15 cellular contexts compared by ENCODE assay signal in the genomic region with DNA sequence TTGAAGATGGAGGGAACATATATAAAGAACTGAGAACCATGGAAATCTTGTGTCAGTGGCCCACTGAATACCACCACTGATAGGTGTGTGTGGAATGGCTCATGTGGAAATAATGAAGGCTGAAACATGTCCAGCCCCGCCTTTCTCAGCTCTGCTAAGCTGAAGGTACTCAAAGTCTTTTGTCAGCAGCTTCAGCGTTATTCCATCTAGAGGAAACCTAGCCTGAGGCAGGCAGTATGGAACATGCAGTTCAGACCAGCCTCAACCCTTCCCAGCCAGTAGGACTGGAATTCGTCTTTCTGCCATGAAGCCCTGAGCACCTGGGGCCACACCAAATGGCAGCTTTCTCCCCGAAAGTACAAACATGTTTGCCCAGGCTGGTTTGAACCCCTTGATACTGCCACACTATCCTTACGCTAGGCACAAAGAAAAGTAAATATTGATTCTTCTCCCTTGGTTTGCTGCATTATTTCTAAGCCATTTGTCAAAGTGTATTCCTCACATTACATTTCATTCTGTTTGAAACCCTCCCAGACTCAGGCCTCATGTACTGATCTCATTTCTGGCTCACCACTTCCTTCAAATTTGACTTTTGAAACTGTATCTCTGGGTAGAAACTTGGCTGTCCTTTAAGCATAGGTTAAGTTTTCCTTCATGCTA. TPM values are rescaled to one million over a fixed set of nuclear protein-coding genes. Genes with fewer than 3 reads are reported as not detected.
DNase-seq lines count a peak whose midpoint lies in the region; ATAC-seq and TF ChIP-seq lines count a peak whose summit lies in the region.
"Had no signal": no experiment of that assay in that cellular context is flagged by ENCODE, and none has a peak within 500 bp of the region (broad histone marks: within the 10 kb centered on the region; RNA-seq: fewer than 3 reads in every experiment).

No MANE protein-coding gene starts in this region.

- ATAC-seq in GM19351 (IDR thresholded peaks at IDR 0.05; ENCODE audit: unreplicated experiment) (peak; percentile 68), left lobe of liver (peak; percentile 20), GM21619 (IDR thresholded peaks at IDR 0.05; ENCODE audit: unreplicated experiment) (no peak)
- ATAC-seq: WTC11 had no signal

- CTCF ChIA-PET in HEK293T (lab: Yijun Ruan, JAX): interaction anchor here (0.7 kb wide), 1 partner anchor 12 kb away, joined by 4 read pairs; no protein-coding TSS in a partner anchor

- DNase-seq in COR-L47 (lab: John Stamatoyannopoulos, UW): peak; percentile 40
- DNase-seq in NCI-H69 (lab: John Stamatoyannopoulos, UW): peak; percentile 94
- DNase-seq in left lobe of liver (ENCODE audit: low spot score): no peak
- DNase-seq in HEK293T (ENCODE audit: extremely low spot score): no peak
- no peak for DNase-seq in activated effector memory CD4-positive, alpha-beta T cell treated with anti-CD3 and anti-CD28 coated beads, Interleukin-2, amount 50 U/mL, for 16 hours
- no peak for DNase-seq in NCI-H2227 treated with DMSO at 0.1 percent for 48 hours (lab: John Stamatoyannopoulos, UW)
- DNase-seq: activated naive CD4-positive, alpha-beta T cell; AML-193; DMS79 treated with DMSO at 0.1 percent for 48 hours; endodermal cell; small intestine had no signal

- POLR2A ChIA-PET in HEK293T (lab: Yijun Ruan, JAX): no interaction called here

TF ChIP-seq in HEK293T, 16 proteins besides CTCF, POLR2A, EP300 and RAD21:
- TF ChIP-seq SP1 (IDR thresholded peaks at IDR 0.05): no peak
- no peak for TF ChIP-seq CTBP1 (IDR thresholded peaks at IDR 0.05; ENCODE audit: borderline replicate concordance)
- TF ChIP-seq ZNF384 (IDR thresholded peaks at IDR 0.05): no peak
- TF ChIP-seq, protein P1, sequence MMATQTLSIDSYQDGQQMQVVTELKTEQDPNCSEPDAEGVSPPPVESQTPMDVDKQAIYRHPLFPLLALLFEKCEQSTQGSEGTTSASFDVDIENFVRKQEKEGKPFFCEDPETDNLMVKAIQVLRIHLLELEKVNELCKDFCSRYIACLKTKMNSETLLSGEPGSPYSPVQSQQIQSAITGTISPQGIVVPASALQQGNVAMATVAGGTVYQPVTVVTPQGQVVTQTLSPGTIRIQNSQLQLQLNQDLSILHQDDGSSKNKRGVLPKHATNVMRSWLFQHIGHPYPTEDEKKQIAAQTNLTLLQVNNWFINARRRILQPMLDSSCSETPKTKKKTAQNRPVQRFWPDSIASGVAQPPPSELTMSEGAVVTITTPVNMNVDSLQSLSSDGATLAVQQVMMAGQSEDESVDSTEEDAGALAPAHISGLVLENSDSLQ (IDR thresholded peaks at IDR 0.05): no peak
- no peak for TF ChIP-seq NFRKB (IDR thresholded peaks at IDR 0.05)
- TF ChIP-seq ARNT (IDR thresholded peaks at IDR 0.05): no peak
- TF ChIP-seq FOXM1 (IDR thresholded peaks at IDR 0.05; ENCODE audit: borderline replicate concordance): no peak
- TF ChIP-seq ELF4 (IDR thresholded peaks at IDR 0.05): no peak

RNA-seq across cellular contexts. Expression of a gene that starts 45.9 kb away (rescaled TPM):
- 29.5 TPM for total RNA-seq in left lobe of liver
- total RNA-seq: osteocyte had no signal

Comparison
In these comparisons a context has a peak if more than half of its experiments do, and no peak if none do; other contexts are left out.
1. DNase-seq: peak in COR-L47 (single experiment) and NCI-H69 (single experiment); none in left lobe of liver (single experiment), HEK293T (single experiment), activated effector memory CD4-positive, alpha-beta T cell treated with anti-CD3 and anti-CD28 coated beads, Interleukin-2, amount 50 U/mL, for 16 hours (single experiment) and NCI-H2227 treated with DMSO at 0.1 percent for 48 hours (single experiment).